8 cellular contexts compared by ENCODE assay signal in genomic region chr19:679418-680286, GRCh38. TPM values are rescaled to one million over a fixed set of nuclear protein-coding genes. Genes with fewer than 3 reads are reported as not detected.
DNase-seq lines count a peak whose midpoint lies in the region; ATAC-seq and TF ChIP-seq lines count a peak whose summit lies in the region.

No MANE protein-coding gene starts in this region.

- H3K27me3 Mint-ChIP-seq in progenitor cell of endocrine pancreas, result peaks cover 3% of the 10 kb centered on the region

- DNase-seq in NCI-H2227 (lab: John Stamatoyannopoulos, UW; ENCODE audit: unreplicated experiment), result peak; percentile 67
- DNase-seq in NCI-H2227 treated with DMSO at 0.1 percent for 48 hours (lab: John Stamatoyannopoulos, UW), result no peak
- DNase-seq in NCI-H774 (lab: John Stamatoyannopoulos, UW), result peak; percentile 13
- peak in 30 of 56 donors; percentile 34 to 69 (median 51) for DNase-seq in amygdala (lab: John Stamatoyannopoulos, UW)
- peak; percentile 82 for DNase-seq in left ventricle myocardium superior
- no peak for DNase-seq in progenitor cell of endocrine pancreas (ENCODE audit: low spot score, unreplicated experiment)
- no peak for DNase-seq in NCI-H1694 treated with DMSO at 0.1 percent for 48 hours (lab: John Stamatoyannopoulos, UW)

- intact Hi-C loops in left ventricle myocardium superior (cut with micrococcal nuclease), result no loop called here

- H3K4me3 Mint-ChIP-seq in progenitor cell of endocrine pancreas (ENCODE audit: low read depth), result peak overlapping the region; percentile 70

- no peak for TF ChIP-seq CTCF in progenitor cell of endocrine pancreas (IDR thresholded peaks at IDR 0.05; ENCODE audit: unreplicated experiment)

- no peaks in the 10 kb centered on the region for H3K36me3 Mint-ChIP-seq in progenitor cell of endocrine pancreas (ENCODE audit: insufficient read depth)

- no peak overlapping the region for H3K27ac Mint-ChIP-seq in progenitor cell of endocrine pancreas

- ATAC-seq in HG02571 (IDR thresholded peaks at IDR 0.05; ENCODE audit: unreplicated experiment) (peak; percentile 2), left ventricle myocardium superior (peak; percentile 17)

- no peaks in the 10 kb centered on the region for H3K9me3 Mint-ChIP-seq in progenitor cell of endocrine pancreas (ENCODE audit: low read depth)

- peaks cover 5% of the 10 kb centered on the region for H3K4me1 Mint-ChIP-seq in progenitor cell of endocrine pancreas (ENCODE audit: low read depth)

RNA-seq across cellular contexts. Expression of gene FSTL3, which starts 3.5 kb away (rescaled TPM):
- 24.6 TPM for total RNA-seq in left ventricle myocardium superior
- total RNA-seq in progenitor cell of endocrine pancreas, result 13.8 and 14.4 TPM in 2 replicates

RNA-seq across cellular contexts. Expression of gene PRSS57, which starts 15.6 kb away (rescaled TPM):
- total RNA-seq in left ventricle myocardium superior, result not detected
- not detected in 2 replicates for total RNA-seq in progenitor cell of endocrine pancreas

RNA-seq across cellular contexts. Expression of gene RNF126, which starts 16.6 kb away (rescaled TPM):
- total RNA-seq in left ventricle myocardium superior, result 24.4 TPM
- 37.3 and 39.2 TPM in 2 replicates for total RNA-seq in progenitor cell of endocrine pancreas

RNA-seq across cellular contexts. Expression of gene PALM, which starts 29.1 kb away (rescaled TPM):
- total RNA-seq in left ventricle myocardium superior (30.1 TPM), progenitor cell of endocrine pancreas (52.4 and 54.3 TPM in 2 replicates)

RNA-seq across cellular contexts. Expression of gene FGF22, which starts 40.0 kb away (rescaled TPM):
- total RNA-seq in left ventricle myocardium superior (not detected), progenitor cell of endocrine pancreas (0.43 and 0.49 TPM in 2 replicates)

Comparison
In these comparisons a context has a peak if more than half of its experiments do, and no peak if none do; other contexts are left out.
1. DNase-seq: peak in NCI-H2227 (single experiment), NCI-H774 (single experiment), amygdala (30 of 56) and left ventricle myocardium superior (single experiment); none in NCI-H2227 treated with DMSO at 0.1 percent for 48 hours (single experiment), progenitor cell of endocrine pancreas (single experiment) and NCI-H1694 treated with DMSO at 0.1 percent for 48 hours (single experiment).